ENCODE assay signal across 9 cellular contexts in genomic region chr10:32190890-32191491, GRCh38.
A peak's percentile ranks its signal among the peaks of the same experiment; 100 is the strongest.
DNase-seq lines count a peak whose midpoint lies in the region; ATAC-seq, FAIRE-seq and TF ChIP-seq lines count a peak whose summit lies in the region.
"Had no signal": no experiment of that assay in that cellular context is flagged by ENCODE, and none has a peak within 500 bp of the region (broad histone marks: within the 10 kb centered on the region; RNA-seq: fewer than 3 reads in every experiment).

No MANE protein-coding gene starts in this region.

- H3K79me2 ChIP-seq in osteoblast (ENCODE audit: insufficient read depth, low read length) = no peaks in the 10 kb centered on the region

- peak; percentile 83 for FAIRE-seq in RCC 7860 (lab: Jason Lieb, UNC)
- FAIRE-seq: colon had no signal

- no peaks in the 10 kb centered on the region for H3K9me3 ChIP-seq in right atrium auricular region
- no peaks in the 10 kb centered on the region for H3K9me3 ChIP-seq in osteoblast (ENCODE audit: low read depth, low read length)

- H3K27ac ChIP-seq in right atrium auricular region (no peak overlapping the region), osteoblast (ENCODE audit: low read depth, low read length) (no peak overlapping the region)

- H3K4me3 ChIP-seq in right atrium auricular region = no peak overlapping the region
- no peak overlapping the region for H3K4me3 ChIP-seq in osteoblast (ENCODE audit: insufficient read depth, low read length)

- peak; percentile 69 to 84 for TF ChIP-seq CTCF in right atrium auricular region (IDR thresholded peaks at IDR 0.05)
- peak; percentile 74 for TF ChIP-seq CTCF in osteoblast (IDR thresholded peaks at IDR 0.05; ENCODE audit: extremely low read depth, low read depth, low read length)

- no peak overlapping the region for H3K4me2 ChIP-seq in osteoblast (ENCODE audit: insufficient read depth, low read length)

- H2AFZ ChIP-seq in osteoblast (ENCODE audit: low read length) = no peak overlapping the region

- H3K27me3 ChIP-seq in right atrium auricular region (no peaks in the 10 kb centered on the region), osteoblast (ENCODE audit: insufficient read depth, low read length) (no peaks in the 10 kb centered on the region)

- H3K4me1 ChIP-seq in right atrium auricular region = no peaks in the 10 kb centered on the region
- H3K4me1 ChIP-seq in osteoblast (ENCODE audit: insufficient read depth, low read length) = no peaks in the 10 kb centered on the region

- H3K36me3 ChIP-seq in right atrium auricular region (no peaks in the 10 kb centered on the region), osteoblast (ENCODE audit: insufficient read depth, low read length) (no peaks in the 10 kb centered on the region)

- intact Hi-C loops in cardiac septum (cut with DNase I) = loop anchor here (5.0 to 10.0 kb wide), 2 partner anchors 126 to 176 kb away; no protein-coding TSS in a partner anchor

- DNase-seq in right atrium auricular region (ENCODE audit: low spot score) (no peak), cardiac septum (ENCODE audit: low spot score) (no peak), RCC 7860 (ENCODE audit: low spot score) (peak; percentile 29), epidermal melanocyte (ENCODE audit: insufficient read length, low spot score) (peak; percentile 42), osteoblast (ENCODE audit: insufficient read length, low spot score, missing footprints) (peak; percentile 3), NCI-H510A (lab: John Stamatoyannopoulos, UW) (no peak)
- no peak for DNase-seq in activated T-cell treated with anti-CD3 and anti-CD28 coated beads, Interleukin-2, amount 50 U/mL, for 1 hour

- no peaks in the 10 kb centered on the region for H4K20me1 ChIP-seq in osteoblast (ENCODE audit: insufficient read depth, low read length)

- peak; percentile 75 for ATAC-seq in HG02938 (IDR thresholded peaks at IDR 0.05; ENCODE audit: unreplicated experiment)

Comparison
In these comparisons a context has a peak if more than half of its experiments do, and no peak if none do; other contexts are left out.
1. DNase-seq: peak in RCC 7860 (single experiment), epidermal melanocyte (single experiment) and osteoblast (single experiment); none in right atrium auricular region (single experiment), cardiac septum (single experiment), activated T-cell treated with anti-CD3 and anti-CD28 coated beads, Interleukin-2, amount 50 U/mL, for 1 hour (single experiment) and NCI-H510A (single experiment).